8 cellular contexts compared by ENCODE assay signal in the genomic region with DNA sequence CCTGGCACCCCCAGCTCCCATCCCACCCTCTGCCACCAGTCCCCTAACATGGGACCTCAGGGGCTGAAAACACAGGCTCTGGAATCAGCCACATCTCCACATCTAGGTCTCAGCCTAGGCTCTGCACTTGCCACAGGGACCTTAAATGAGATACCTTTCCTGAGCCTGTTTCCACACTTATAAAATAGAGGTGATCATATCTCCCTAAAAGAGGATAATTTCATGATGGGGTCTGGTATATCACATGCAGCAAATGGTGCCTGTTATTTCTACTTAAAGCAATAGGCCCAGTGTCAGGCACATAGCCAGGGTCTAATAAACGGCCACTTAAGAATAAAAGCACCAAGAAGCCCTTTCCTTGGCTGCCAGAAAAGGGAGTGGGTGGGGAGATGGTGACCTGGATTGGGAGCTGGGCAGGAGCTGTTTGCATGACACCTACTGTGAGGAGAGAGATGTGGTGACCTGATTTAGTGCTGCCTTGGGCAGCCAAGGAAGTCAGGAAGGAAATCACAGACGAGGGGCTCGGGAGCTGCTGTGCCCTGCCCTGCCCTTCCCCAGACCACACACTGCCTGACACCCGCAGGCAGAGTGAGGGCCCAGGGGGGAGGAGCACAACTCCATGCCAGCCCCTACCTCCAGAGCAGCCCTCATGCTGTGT.
DNase-seq lines count a peak whose midpoint lies in the region; ATAC-seq, FAIRE-seq and TF ChIP-seq lines count a peak whose summit lies in the region.

No MANE protein-coding gene starts in this region.

- no peak overlapping the region for H3K4me3 Mint-ChIP-seq in astrocyte (ENCODE audit: unreplicated experiment)

- peak overlapping the region; percentile 74 for H3K9ac ChIP-seq in astrocyte (ENCODE audit: low read length)

- peaks cover 6% of the 10 kb centered on the region for H3K36me3 Mint-ChIP-seq in astrocyte (ENCODE audit: low read depth, unreplicated experiment)

- H3K4me3 ChIP-seq in BE2C (ENCODE audit: low read depth, low read length): peak overlapping the region; percentile 14
- no peak overlapping the region for H3K4me3 ChIP-seq in astrocyte (ENCODE audit: insufficient read depth, low read depth, low read length)

- DNase-seq in BE2C (peak; percentile 69), astrocyte (ENCODE audit: low read depth) (no peak), midbrain (lab: John Stamatoyannopoulos, UW) (peak; percentile 19), NCI-H1048 (lab: John Stamatoyannopoulos, UW) (no peak), mesenteric fat pad (ENCODE audit: low spot score) (no peak), SIG-M5 (lab: John Stamatoyannopoulos, UW) (no peak)

- no peaks in the 10 kb centered on the region for H3K9me3 Mint-ChIP-seq in astrocyte (ENCODE audit: unreplicated experiment)

- no peak overlapping the region for H2AFZ ChIP-seq in astrocyte (ENCODE audit: low read depth, low read length)

- H3K27ac ChIP-seq in astrocyte (ENCODE audit: low read depth, low read length): peak overlapping the region; percentile 69

- H3K27me3 ChIP-seq in BE2C (no peaks in the 10 kb centered on the region), astrocyte (ENCODE audit: insufficient read depth, low read length) (no peaks in the 10 kb centered on the region)

- H3K4me2 ChIP-seq in astrocyte (ENCODE audit: low read length): peak overlapping the region; percentile 81

- TF ChIP-seq RAD21 in Ishikawa (IDR thresholded peaks at IDR 0.05; ENCODE audit: low read depth): peak; percentile 42; the same call in 1 of the 2 replicates

- no peak for TF ChIP-seq CTCF in BE2C (IDR thresholded peaks at IDR 0.05; ENCODE audit: low read depth, low read length)
- TF ChIP-seq CTCF in astrocyte (IDR thresholded peaks at IDR 0.05; ENCODE audit: insufficient read depth, low read depth, low read length): no peak

- peaks cover 53% of the 10 kb centered on the region for H3K4me1 Mint-ChIP-seq in astrocyte (ENCODE audit: low read depth, unreplicated experiment)

- H3K27me3 Mint-ChIP-seq in astrocyte (ENCODE audit: low read depth, unreplicated experiment): no peaks in the 10 kb centered on the region

- H3K4me1 ChIP-seq in BE2C (peaks cover 65% of the 10 kb centered on the region), astrocyte (ENCODE audit: insufficient read depth, low read length) (peaks cover 72% of the 10 kb centered on the region)

- TF ChIP-seq EP300 in Ishikawa (IDR thresholded peaks at IDR 0.05; ENCODE audit: borderline replicate concordance): peak; percentile 96

- H3K9me3 ChIP-seq in BE2C (no peaks in the 10 kb centered on the region), astrocyte (ENCODE audit: insufficient read depth, low read depth, low read length) (no peaks in the 10 kb centered on the region)

- peaks cover 22% of the 10 kb centered on the region for H3K79me2 ChIP-seq in astrocyte (ENCODE audit: insufficient read depth, low read length)

- H4K20me1 ChIP-seq in astrocyte (ENCODE audit: insufficient read depth, low read length): no peaks in the 10 kb centered on the region

- no peak for FAIRE-seq in astrocyte (lab: Jason Lieb, UNC)

- peak overlapping the region; percentile 97 for H3K27ac Mint-ChIP-seq in astrocyte (ENCODE audit: unreplicated experiment)

- H3K36me3 ChIP-seq in BE2C (no peaks in the 10 kb centered on the region), astrocyte (ENCODE audit: insufficient read depth, low read length) (no peaks in the 10 kb centered on the region)

- no peak for ATAC-seq in GM21723 (IDR thresholded peaks at IDR 0.05; ENCODE audit: unreplicated experiment)

TF ChIP-seq in Ishikawa, 13 proteins besides CTCF, POLR2A, EP300 and RAD21:
- TF ChIP-seq NFIC (IDR thresholded peaks at IDR 0.05): peak; percentile 92
- TF ChIP-seq CEBPB (IDR thresholded peaks at IDR 0.05): no peak
- TF ChIP-seq YY1 (IDR thresholded peaks at IDR 0.05; ENCODE audit: low read depth): no peak
- TF ChIP-seq TAF1 (IDR thresholded peaks at IDR 0.05; ENCODE audit: low read depth): no peak
- peak; percentile 64; the same call in 1 of the 2 replicates for TF ChIP-seq EGR1 (IDR thresholded peaks at IDR 0.05)
- no peak for TF ChIP-seq CREB1 (IDR thresholded peaks at IDR 0.05; ENCODE audit: low read depth)
- peak; percentile 90 for TF ChIP-seq FOXM1 (IDR thresholded peaks at IDR 0.05; ENCODE audit: borderline replicate concordance, low read depth)
- TF ChIP-seq, protein P1, sequence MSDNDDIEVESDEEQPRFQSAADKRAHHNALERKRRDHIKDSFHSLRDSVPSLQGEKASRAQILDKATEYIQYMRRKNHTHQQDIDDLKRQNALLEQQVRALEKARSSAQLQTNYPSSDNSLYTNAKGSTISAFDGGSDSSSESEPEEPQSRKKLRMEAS (IDR thresholded peaks at IDR 0.05): peak; percentile 75
- TF ChIP-seq, protein P2, sequence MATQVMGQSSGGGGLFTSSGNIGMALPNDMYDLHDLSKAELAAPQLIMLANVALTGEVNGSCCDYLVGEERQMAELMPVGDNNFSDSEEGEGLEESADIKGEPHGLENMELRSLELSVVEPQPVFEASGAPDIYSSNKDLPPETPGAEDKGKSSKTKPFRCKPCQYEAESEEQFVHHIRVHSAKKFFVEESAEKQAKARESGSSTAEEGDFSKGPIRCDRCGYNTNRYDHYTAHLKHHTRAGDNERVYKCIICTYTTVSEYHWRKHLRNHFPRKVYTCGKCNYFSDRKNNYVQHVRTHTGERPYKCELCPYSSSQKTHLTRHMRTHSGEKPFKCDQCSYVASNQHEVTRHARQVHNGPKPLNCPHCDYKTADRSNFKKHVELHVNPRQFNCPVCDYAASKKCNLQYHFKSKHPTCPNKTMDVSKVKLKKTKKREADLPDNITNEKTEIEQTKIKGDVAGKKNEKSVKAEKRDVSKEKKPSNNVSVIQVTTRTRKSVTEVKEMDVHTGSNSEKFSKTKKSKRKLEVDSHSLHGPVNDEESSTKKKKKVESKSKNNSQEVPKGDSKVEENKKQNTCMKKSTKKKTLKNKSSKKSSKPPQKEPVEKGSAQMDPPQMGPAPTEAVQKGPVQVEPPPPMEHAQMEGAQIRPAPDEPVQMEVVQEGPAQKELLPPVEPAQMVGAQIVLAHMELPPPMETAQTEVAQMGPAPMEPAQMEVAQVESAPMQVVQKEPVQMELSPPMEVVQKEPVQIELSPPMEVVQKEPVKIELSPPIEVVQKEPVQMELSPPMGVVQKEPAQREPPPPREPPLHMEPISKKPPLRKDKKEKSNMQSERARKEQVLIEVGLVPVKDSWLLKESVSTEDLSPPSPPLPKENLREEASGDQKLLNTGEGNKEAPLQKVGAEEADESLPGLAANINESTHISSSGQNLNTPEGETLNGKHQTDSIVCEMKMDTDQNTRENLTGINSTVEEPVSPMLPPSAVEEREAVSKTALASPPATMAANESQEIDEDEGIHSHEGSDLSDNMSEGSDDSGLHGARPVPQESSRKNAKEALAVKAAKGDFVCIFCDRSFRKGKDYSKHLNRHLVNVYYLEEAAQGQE (IDR thresholded peaks at IDR 0.05; ENCODE audit: low read depth): no peak
- TF ChIP-seq TCF12 (IDR thresholded peaks at IDR 0.05; ENCODE audit: low read depth): peak; percentile 94
- peak; percentile 66 for TF ChIP-seq TEAD4 (IDR thresholded peaks at IDR 0.05)
- TF ChIP-seq, protein P3, sequence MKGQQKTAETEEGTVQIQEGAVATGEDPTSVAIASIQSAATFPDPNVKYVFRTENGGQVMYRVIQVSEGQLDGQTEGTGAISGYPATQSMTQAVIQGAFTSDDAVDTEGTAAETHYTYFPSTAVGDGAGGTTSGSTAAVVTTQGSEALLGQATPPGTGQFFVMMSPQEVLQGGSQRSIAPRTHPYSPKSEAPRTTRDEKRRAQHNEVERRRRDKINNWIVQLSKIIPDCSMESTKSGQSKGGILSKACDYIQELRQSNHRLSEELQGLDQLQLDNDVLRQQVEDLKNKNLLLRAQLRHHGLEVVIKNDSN (IDR thresholded peaks at IDR 0.05): 0 out of 2 replicates have a peak, but pooled peaks have one; percentile 23
- TF ChIP-seq ZBTB7A (IDR thresholded peaks at IDR 0.05; ENCODE audit: low read depth): peak; percentile 88
TF ChIP-seq in Ishikawa: peak in this region for 8.

Comparison
In these comparisons a context has a peak if more than half of its experiments do, and no peak if none do; other contexts are left out.
1. DNase-seq: peak in BE2C (single experiment) and midbrain (single experiment); none in astrocyte (single experiment), NCI-H1048 (single experiment), mesenteric fat pad (single experiment) and SIG-M5 (single experiment).